13 cellular contexts compared by ENCODE assay signal in the genomic region with DNA sequence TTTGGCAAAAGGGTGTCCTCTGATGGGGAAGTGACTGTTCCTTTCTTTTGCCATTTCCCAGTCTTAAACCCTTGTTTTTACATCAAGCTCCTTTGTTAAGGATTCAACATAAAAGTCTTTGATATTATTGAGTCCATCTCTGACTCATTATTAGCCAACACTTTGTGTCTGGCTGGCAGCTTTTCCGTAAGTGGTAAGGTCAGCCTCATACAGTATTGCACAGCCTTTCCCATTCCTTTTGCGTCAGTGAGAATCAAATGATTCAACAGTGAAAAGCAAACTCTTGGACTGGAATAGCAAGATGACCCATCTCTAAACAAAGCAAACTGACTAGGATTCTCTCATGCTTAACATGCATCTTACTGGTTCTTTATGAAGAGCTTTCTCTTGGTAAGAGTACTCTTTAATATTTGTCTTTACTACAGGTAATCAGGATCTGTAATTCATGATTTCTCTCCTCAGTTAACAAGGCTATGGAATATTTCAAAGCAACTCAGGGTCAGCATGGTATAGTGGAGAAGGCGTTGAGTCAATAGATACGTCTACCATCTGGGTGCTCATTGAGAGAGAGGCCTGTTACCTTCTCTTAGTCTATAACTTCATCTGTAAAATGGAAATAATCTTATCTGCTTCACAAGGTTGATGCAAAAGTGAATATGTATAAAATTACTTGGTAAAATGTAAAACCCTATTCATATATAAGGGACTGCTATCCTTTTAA.
DNase-seq lines count a peak whose midpoint lies in the region; ATAC-seq, FAIRE-seq and TF ChIP-seq lines count a peak whose summit lies in the region.
"Had no signal": no experiment of that assay in that cellular context is flagged by ENCODE, and none has a peak within 500 bp of the region (broad histone marks: within the 10 kb centered on the region; RNA-seq: fewer than 3 reads in every experiment).

No MANE protein-coding gene starts in this region.

- TF ChIP-seq CTCF in sigmoid colon (IDR thresholded peaks at IDR 0.05) = no peak

- TF ChIP-seq EP300 in sigmoid colon (IDR thresholded peaks at IDR 0.05) = peak in 1 of 4 donors; percentile 40

- H3K27me3 Mint-ChIP-seq in activated CD4-positive, alpha-beta T cell treated with anti-CD3 and anti-CD28 coated beads, Interleukin-2, amount 10 ng/mL, durations not matched to agents 24 days and 14 days = peaks cover 2% of the 10 kb centered on the region
- H3K27me3 Mint-ChIP-seq: activated CD4-positive, alpha-beta memory T cell treated with anti-CD3 and anti-CD28 coated beads, Interleukin-2, amount 10 ng/mL, durations not matched to agents 7 days and 5 days; type B pancreatic cell had no signal

- H3K4me1 ChIP-seq in sigmoid colon = peaks cover 0 to 4% (median 0%) of the 10 kb centered on the region in 4 donors

- H3K4me3 ChIP-seq in sigmoid colon = no peak overlapping the region

- H3K36me3 ChIP-seq in sigmoid colon = no peaks in the 10 kb centered on the region

- ATAC-seq in GM21390 (IDR thresholded peaks at IDR 0.05; ENCODE audit: unreplicated experiment) = no peak
- no peak for ATAC-seq in HG03457 (IDR thresholded peaks at IDR 0.05; ENCODE audit: unreplicated experiment)
- ATAC-seq: HepG2, left lobe of liver had no signal

- no peak overlapping the region for H3K27ac Mint-ChIP-seq in activated CD4-positive, alpha-beta T cell treated with anti-CD3 and anti-CD28 coated beads, Interleukin-2, amount 10 ng/mL, durations not matched to agents 24 days and 14 days
- H3K27ac Mint-ChIP-seq: activated CD4-positive, alpha-beta memory T cell treated with anti-CD3 and anti-CD28 coated beads, Interleukin-2, amount 10 ng/mL, durations not matched to agents 7 days and 5 days; type B pancreatic cell had no signal

- peak overlapping the region in 2 of 4 donors; percentile 26 to 56 for H3K27ac ChIP-seq in sigmoid colon

- intact Hi-C loops in sigmoid colon (cut with DNase I) = no loop called here
- intact Hi-C loops in activated CD4-positive, alpha-beta T cell treated with anti-CD3 and anti-CD28 coated beads, Interleukin-2, amount 10 ng/mL, durations not matched to agents 24 days and 14 days (cut with micrococcal nuclease) = no loop called here

- no peaks in the 10 kb centered on the region for H3K9me3 ChIP-seq in sigmoid colon

- 87 to 91% methylated on average over 4 of the region's 4 CpGs for WGBS in sigmoid colon, 2 donors

- peak; percentile 97 for FAIRE-seq in H54 (lab: Jason Lieb, UNC)
- FAIRE-seq: HepG2 had no signal

- H3K9me3 Mint-ChIP-seq in activated CD4-positive, alpha-beta T cell treated with anti-CD3 and anti-CD28 coated beads, Interleukin-2, amount 10 ng/mL, durations not matched to agents 24 days and 14 days = no peaks in the 10 kb centered on the region
- H3K9me3 Mint-ChIP-seq: activated CD4-positive, alpha-beta memory T cell treated with anti-CD3 and anti-CD28 coated beads, Interleukin-2, amount 10 ng/mL, durations not matched to agents 7 days and 5 days had no signal

- H3K36me3 Mint-ChIP-seq in activated CD4-positive, alpha-beta T cell treated with anti-CD3 and anti-CD28 coated beads, Interleukin-2, amount 10 ng/mL, durations not matched to agents 24 days and 14 days (ENCODE audit: low read depth) = no peaks in the 10 kb centered on the region

- H3K4me1 Mint-ChIP-seq in activated CD4-positive, alpha-beta T cell treated with anti-CD3 and anti-CD28 coated beads, Interleukin-2, amount 10 ng/mL, durations not matched to agents 24 days and 14 days = no peaks in the 10 kb centered on the region
- H3K4me1 Mint-ChIP-seq: activated CD4-positive, alpha-beta memory T cell treated with anti-CD3 and anti-CD28 coated beads, Interleukin-2, amount 10 ng/mL, durations not matched to agents 7 days and 5 days had no signal

- no peaks in the 10 kb centered on the region for H3K27me3 ChIP-seq in sigmoid colon

- TF ChIP-seq POLR2A in H54 (IDR thresholded peaks at IDR 0.05; ENCODE audit: low read depth, low read length) (no peak), sigmoid colon (IDR thresholded peaks at IDR 0.05) (no peak)

- no peak overlapping the region for H3K4me3 Mint-ChIP-seq in activated CD4-positive, alpha-beta T cell treated with anti-CD3 and anti-CD28 coated beads, Interleukin-2, amount 10 ng/mL, durations not matched to agents 24 days and 14 days
- H3K4me3 Mint-ChIP-seq: activated CD4-positive, alpha-beta memory T cell treated with anti-CD3 and anti-CD28 coated beads, Interleukin-2, amount 10 ng/mL, durations not matched to agents 7 days and 5 days; type B pancreatic cell had no signal

- peak; percentile 31 for DNase-seq in H54 (ENCODE audit: insufficient read length, low spot score)
- peak; percentile 13 for DNase-seq in SKM-1 treated with dmso at 0.1 percent for 144 hours (lab: John Stamatoyannopoulos, UW; ENCODE audit: unreplicated experiment)
- DNase-seq in foreskin melanocyte = peak; percentile 84
- peak; percentile 67 for DNase-seq in sigmoid colon
- DNase-seq in NCI-H2081 treated with DMSO at 0.1 percent for 48 hours (lab: John Stamatoyannopoulos, UW) = no peak
- no peak for DNase-seq in activated CD4-positive, alpha-beta T cell treated with anti-CD3 and anti-CD28 coated beads, Interleukin-2, amount 10 ng/mL, durations not matched to agents 24 days and 14 days
- DNase-seq: activated CD4-positive, alpha-beta memory T cell treated with anti-CD3 and anti-CD28 coated beads, Interleukin-2, amount 10 ng/mL, durations not matched to agents 7 days and 5 days; stimulated activated CD4-positive, alpha-beta T cell treated with anti-CD3 and anti-CD28 coated beads, Interleukin-2, amount 100 ng/mL, for 24 hours had no signal

Comparison
In these comparisons a context has a peak if more than half of its experiments do, and no peak if none do; other contexts are left out.
1. DNase-seq: peak in H54 (single experiment), SKM-1 treated with dmso at 0.1 percent for 144 hours (single experiment), foreskin melanocyte (single experiment) and sigmoid colon (single experiment); none in NCI-H2081 treated with DMSO at 0.1 percent for 48 hours (single experiment) and activated CD4-positive, alpha-beta T cell treated with anti-CD3 and anti-CD28 coated beads, Interleukin-2, amount 10 ng/mL, durations not matched to agents 24 days and 14 days (single experiment).